ENCODE assay signal across 34 cellular contexts in genomic region chr1:166601650-166602049, GRCh38.
"Had no signal": no experiment of that assay in that cellular context is flagged by ENCODE, and none has a peak within 500 bp of the region (broad histone marks: within the 10 kb centered on the region; RNA-seq: fewer than 3 reads in every experiment).

No MANE protein-coding gene starts in this region.

- H3K4me3 ChIP-seq: adrenal gland, body of pancreas, gastrocnemius medialis, heart left ventricle had no signal

- H3K27ac ChIP-seq: adrenal gland, body of pancreas, foreskin keratinocyte, gastrocnemius medialis, heart left ventricle had no signal

- H3K4me3 Mint-ChIP-seq: activated CD4-positive, alpha-beta memory T cell treated with anti-CD3 and anti-CD28 coated beads for 36 hours; activated CD4-positive, alpha-beta T cell treated with anti-CD3 and anti-CD28 coated beads for 36 hours; activated CD4-positive, alpha-beta T cell treated with anti-CD3 and anti-CD28 coated beads, Interleukin-2, amount 10 ng/mL, durations not matched to agents 24 days and 14 days; activated CD8-positive, alpha-beta memory T cell treated with anti-CD3 and anti-CD28 coated beads, Interleukin-2, amount 10 ng/mL, durations not matched to agents 7 days and 5 days; activated CD8-positive, alpha-beta T cell treated with anti-CD3 and anti-CD28 coated beads, Interleukin-2, amount 10 ng/mL, durations not matched to agents 7 days and 5 days; activated naive CD4-positive, alpha-beta T cell treated with anti-CD3 and anti-CD28 coated beads for 36 hours; activated naive CD4-positive, alpha-beta T cell treated with anti-CD3 and anti-CD28 coated beads, Interleukin-2, amount 50 U/mL, for 24 hours; activated naive CD8-positive, alpha-beta T cell treated with anti-CD3 and anti-CD28 coated beads for 36 hours; activated naive CD8-positive, alpha-beta T cell treated with anti-CD3 and anti-CD28 coated beads, Interleukin-2, amount 50 U/mL, for 24 hours; activated T-helper 1 cell treated with anti-CD3 and anti-CD28 coated beads, Interleukin-12 subunit alpha, Interleukin-12 subunit beta, Interleukin-2, Interleukin-4 antibody, amounts not matched to agents 30 ng/mL and 10 ng/mL and 1 ng/mL, durations not matched to agents 14 hours and 24 hours and 36 hours; effector memory CD8-positive, alpha-beta T cell; T-helper 17 cell; T-helper 2 cell treated with Interferon-gamma antibody and Interleukin-4, amounts not matched to agents 5 μg/mL and 100 μg/mL, for 36 hours had no signal

- H3K27ac Mint-ChIP-seq: activated CD4-positive, alpha-beta memory T cell treated with anti-CD3 and anti-CD28 coated beads for 36 hours; activated CD4-positive, alpha-beta T cell treated with anti-CD3 and anti-CD28 coated beads for 36 hours; activated CD4-positive, alpha-beta T cell treated with anti-CD3 and anti-CD28 coated beads, Interleukin-2, amount 10 ng/mL, durations not matched to agents 24 days and 14 days; activated CD8-positive, alpha-beta memory T cell treated with anti-CD3 and anti-CD28 coated beads, Interleukin-2, amount 10 ng/mL, durations not matched to agents 7 days and 5 days; activated CD8-positive, alpha-beta T cell treated with anti-CD3 and anti-CD28 coated beads, Interleukin-2, amount 10 ng/mL, durations not matched to agents 7 days and 5 days; activated naive CD4-positive, alpha-beta T cell treated with anti-CD3 and anti-CD28 coated beads for 36 hours; activated naive CD4-positive, alpha-beta T cell treated with anti-CD3 and anti-CD28 coated beads, Interleukin-2, amount 50 U/mL, for 24 hours; activated naive CD8-positive, alpha-beta T cell treated with anti-CD3 and anti-CD28 coated beads for 36 hours; activated naive CD8-positive, alpha-beta T cell treated with anti-CD3 and anti-CD28 coated beads, Interleukin-2, amount 50 U/mL, for 24 hours; activated T-helper 1 cell treated with anti-CD3 and anti-CD28 coated beads, Interleukin-12 subunit alpha, Interleukin-12 subunit beta, Interleukin-2, Interleukin-4 antibody, amounts not matched to agents 30 ng/mL and 10 ng/mL and 1 ng/mL, durations not matched to agents 14 hours and 24 hours and 36 hours; activated T-helper 2 cell treated with anti-CD3 and anti-CD28 coated beads, Interferon-gamma antibody, Interleukin-2, Interleukin-4, amounts not matched to agents 10 μg/mL and 5 μg/mL and 100 μg/mL, durations not matched to agents 14 hours and 24 hours and 36 hours; effector memory CD8-positive, alpha-beta T cell; T-helper 17 cell; T-helper 2 cell treated with Interferon-gamma antibody and Interleukin-4, amounts not matched to agents 5 μg/mL and 100 μg/mL, for 36 hours had no signal

- H3K4me1 Mint-ChIP-seq: activated CD4-positive, alpha-beta T cell treated with anti-CD3 and anti-CD28 coated beads for 36 hours; activated CD4-positive, alpha-beta T cell treated with anti-CD3 and anti-CD28 coated beads, Interleukin-2, amount 10 ng/mL, durations not matched to agents 24 days and 14 days; activated CD8-positive, alpha-beta memory T cell treated with anti-CD3 and anti-CD28 coated beads, Interleukin-2, amount 10 ng/mL, durations not matched to agents 7 days and 5 days; activated naive CD4-positive, alpha-beta T cell treated with anti-CD3 and anti-CD28 coated beads, Interleukin-2, amount 50 U/mL, for 24 hours; activated naive CD8-positive, alpha-beta T cell treated with anti-CD3 and anti-CD28 coated beads for 36 hours; activated naive CD8-positive, alpha-beta T cell treated with anti-CD3 and anti-CD28 coated beads, Interleukin-2, amount 50 U/mL, for 24 hours; T-helper 17 cell had no signal

- H3K4me1 ChIP-seq: adrenal gland, body of pancreas, foreskin keratinocyte, gastrocnemius medialis had no signal

- H3K27me3 ChIP-seq: adrenal gland, body of pancreas, foreskin keratinocyte, gastrocnemius medialis, heart left ventricle had no signal

- H3K9me3 ChIP-seq: adrenal gland, body of pancreas, gastrocnemius medialis, heart left ventricle had no signal

- DNase-seq: activated CD4-positive, alpha-beta memory T cell treated with anti-CD3 and anti-CD28 coated beads for 36 hours; activated CD4-positive, alpha-beta T cell treated with anti-CD3 and anti-CD28 coated beads for 36 hours; activated CD4-positive, alpha-beta T cell treated with anti-CD3 and anti-CD28 coated beads, Interleukin-2, amount 10 ng/mL, durations not matched to agents 24 days and 14 days; activated CD4-positive, CD25-positive, alpha-beta regulatory T cell; activated CD4-positive, CD25-positive, alpha-beta regulatory T cell treated with anti-CD3 and anti-CD28 coated beads, Interleukin-2, amount 50 U/mL, for 72 hours; activated CD8-positive, alpha-beta memory T cell treated with anti-CD3 and anti-CD28 coated beads, Interleukin-2, amount 10 ng/mL, durations not matched to agents 7 days and 5 days; activated CD8-positive, alpha-beta memory T cell treated with anti-CD3 and anti-CD28 coated beads, Interleukin-2, amount 50 U/mL, for 4 hours; activated CD8-positive, alpha-beta T cell treated with anti-CD3 and anti-CD28 coated beads, Interleukin-2, amount 10 ng/mL, durations not matched to agents 7 days and 5 days; activated effector memory CD4-positive, alpha-beta T cell treated with anti-CD3 and anti-CD28 coated beads, Interleukin-2, amount 50 U/mL, for 16 hours; activated naive CD4-positive, alpha-beta T cell treated with anti-CD3 and anti-CD28 coated beads for 36 hours; activated naive CD8-positive, alpha-beta T cell treated with anti-CD3 and anti-CD28 coated beads for 36 hours; activated naive CD8-positive, alpha-beta T cell treated with anti-CD3 and anti-CD28 coated beads, Interleukin-2, amount 50 U/mL, for 24 hours; activated T-cell treated with anti-CD3 and anti-CD28 coated beads, Interleukin-2, amount 50 U/mL, for 1 hour; activated T-cell treated with anti-CD3 and anti-CD28 coated beads, Interleukin-2, amount 50 U/mL, for 48 hours; adrenal gland; amygdala; aorta; body of pancreas; caudate nucleus; cortex of kidney; dermis blood vessel endothelial cell; effector CD4-positive, alpha-beta T cell; effector memory CD8-positive, alpha-beta T cell; erythroblast; foreskin keratinocyte; gastrocnemius medialis; glutamatergic neuron; heart left ventricle; T-helper 17 cell; T1000 had no signal

- H3K27me3 Mint-ChIP-seq: activated CD4-positive, alpha-beta T cell treated with anti-CD3 and anti-CD28 coated beads, Interleukin-2, amount 10 ng/mL, durations not matched to agents 24 days and 14 days had no signal

- ATAC-seq: activated CD4-positive, alpha-beta T cell treated with anti-CD3 and anti-CD28 coated beads for 36 hours; activated CD8-positive, alpha-beta memory T cell treated with anti-CD3 and anti-CD28 coated beads, Interleukin-2, amount 10 ng/mL, durations not matched to agents 7 days and 5 days; activated CD8-positive, alpha-beta T cell treated with anti-CD3 and anti-CD28 coated beads, Interleukin-2, amount 10 ng/mL, durations not matched to agents 7 days and 5 days; activated naive CD8-positive, alpha-beta T cell treated with anti-CD3 and anti-CD28 coated beads, Interleukin-2, amount 50 U/mL, for 24 hours; body of pancreas; effector memory CD8-positive, alpha-beta T cell; foreskin keratinocyte; gastrocnemius medialis; heart left ventricle; T-helper 17 cell had no signal

- H3K36me3 ChIP-seq: adrenal gland, gastrocnemius medialis, heart left ventricle had no signal

- H3K9me3 Mint-ChIP-seq: activated CD4-positive, alpha-beta memory T cell treated with anti-CD3 and anti-CD28 coated beads for 36 hours; activated CD4-positive, alpha-beta T cell treated with anti-CD3 and anti-CD28 coated beads, Interleukin-2, amount 10 ng/mL, durations not matched to agents 24 days and 14 days; activated naive CD4-positive, alpha-beta T cell treated with anti-CD3 and anti-CD28 coated beads for 36 hours; activated naive CD4-positive, alpha-beta T cell treated with anti-CD3 and anti-CD28 coated beads, Interleukin-2, amount 50 U/mL, for 24 hours; activated naive CD8-positive, alpha-beta T cell treated with anti-CD3 and anti-CD28 coated beads for 36 hours; activated naive CD8-positive, alpha-beta T cell treated with anti-CD3 and anti-CD28 coated beads, Interleukin-2, amount 50 U/mL, for 24 hours; activated T-helper 1 cell treated with anti-CD3 and anti-CD28 coated beads, Interleukin-12 subunit alpha, Interleukin-12 subunit beta, Interleukin-2, Interleukin-4 antibody, amounts not matched to agents 30 ng/mL and 10 ng/mL and 1 ng/mL, durations not matched to agents 14 hours and 24 hours and 36 hours; activated T-helper 2 cell treated with anti-CD3 and anti-CD28 coated beads, Interferon-gamma antibody, Interleukin-2, Interleukin-4, amounts not matched to agents 10 μg/mL and 5 μg/mL and 100 μg/mL, durations not matched to agents 14 hours and 24 hours and 36 hours; effector memory CD8-positive, alpha-beta T cell; T-helper 2 cell treated with Interferon-gamma antibody and Interleukin-4, amounts not matched to agents 5 μg/mL and 100 μg/mL, for 36 hours had no signal

- H3K36me3 Mint-ChIP-seq: activated CD4-positive, alpha-beta memory T cell treated with anti-CD3 and anti-CD28 coated beads for 36 hours; activated CD8-positive, alpha-beta memory T cell treated with anti-CD3 and anti-CD28 coated beads, Interleukin-2, amount 10 ng/mL, durations not matched to agents 7 days and 5 days; activated naive CD4-positive, alpha-beta T cell treated with anti-CD3 and anti-CD28 coated beads, Interleukin-2, amount 50 U/mL, for 24 hours; activated naive CD8-positive, alpha-beta T cell treated with anti-CD3 and anti-CD28 coated beads for 36 hours had no signal
